ENCODE assay signal across 19 cellular contexts in the genomic region with DNA sequence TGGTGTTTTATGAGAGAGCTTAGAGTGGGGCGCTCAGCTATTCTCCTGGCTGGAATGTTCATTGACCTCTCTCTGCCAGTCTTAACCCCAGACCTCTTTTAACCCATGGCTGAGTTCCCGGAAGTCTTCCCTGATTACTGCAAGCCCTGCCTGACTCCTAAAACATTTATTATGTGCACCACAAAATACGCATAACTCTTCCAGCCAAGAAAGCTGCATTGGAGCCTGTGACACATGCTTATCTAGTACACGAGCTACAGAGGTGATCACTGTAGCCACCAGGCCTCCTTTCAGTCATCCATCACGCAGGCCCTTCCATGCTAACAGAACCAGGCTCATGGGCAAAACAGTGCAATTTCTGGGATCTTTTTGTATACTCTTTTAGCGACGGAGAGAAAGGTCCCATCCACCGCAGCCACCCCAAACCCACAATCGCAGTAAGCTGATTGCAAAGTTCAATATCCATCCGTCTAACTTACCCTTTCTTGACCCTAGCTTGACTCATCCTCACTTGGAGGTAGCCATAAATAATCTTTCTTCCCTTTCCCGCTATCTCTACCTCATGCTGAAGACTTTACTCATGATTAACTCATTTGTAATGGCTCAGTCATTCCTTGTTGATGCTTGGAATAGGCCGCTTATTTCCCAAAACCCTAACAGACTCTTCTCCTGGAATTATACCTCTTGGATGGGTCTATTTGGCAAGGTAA.
A peak's percentile ranks its signal among the peaks of the same experiment; 100 is the strongest.
DNase-seq lines count a peak whose midpoint lies in the region; ATAC-seq, FAIRE-seq and TF ChIP-seq lines count a peak whose summit lies in the region.
"Had no signal": no experiment of that assay in that cellular context is flagged by ENCODE, and none has a peak within 500 bp of the region (broad histone marks: within the 10 kb centered on the region; RNA-seq: fewer than 3 reads in every experiment).

No MANE protein-coding gene starts in this region.

- H3K9me3 ChIP-seq in A549 (no peaks in the 10 kb centered on the region), astrocyte (ENCODE audit: insufficient read depth, low read depth, low read length) (no peaks in the 10 kb centered on the region), transverse colon (no peaks in the 10 kb centered on the region)
- H3K9me3 ChIP-seq: BE2C, HAP-1 had no signal

- no peak overlapping the region for H3K27ac Mint-ChIP-seq in astrocyte (ENCODE audit: unreplicated experiment)
- H3K27ac Mint-ChIP-seq in neural crest cell (ENCODE audit: unreplicated experiment), result peak overlapping the region; percentile 76
- H3K27ac Mint-ChIP-seq: CD4-positive, alpha-beta memory T cell had no signal

- no peaks in the 10 kb centered on the region for H4K20me1 ChIP-seq in astrocyte (ENCODE audit: insufficient read depth, low read length)

- intact Hi-C loops in transverse colon (cut with DNase I; ENCODE audit: low total_unique reads), result no loop called here

- no peak overlapping the region for H3K4me2 ChIP-seq in A549
- no peak overlapping the region for H3K4me2 ChIP-seq in astrocyte (ENCODE audit: low read length)

- H2AFZ ChIP-seq in astrocyte (ENCODE audit: low read depth, low read length), result no peak overlapping the region

- 58% methylated on average over 12 of the region's 12 CpGs for WGBS in A549 (ENCODE audit: missing lambda C conversion rate)
- WGBS in transverse colon (ENCODE audit: low coverage in 1 of 2), 2 donors, result 61 to 78% methylated on average over 4 to 12 of the region's 12 CpGs

- H3K4me1 Mint-ChIP-seq in astrocyte (ENCODE audit: low read depth, unreplicated experiment) (no peaks in the 10 kb centered on the region), neural crest cell (peaks cover 19% of the 10 kb centered on the region)
- H3K4me1 Mint-ChIP-seq: CD4-positive, alpha-beta memory T cell had no signal

- H3K27me3 ChIP-seq in astrocyte (ENCODE audit: insufficient read depth, low read length), result no peaks in the 10 kb centered on the region
- H3K27me3 ChIP-seq in transverse colon, result no peaks in the 10 kb centered on the region
- H3K27me3 ChIP-seq: BE2C had no signal

- H3K79me2 ChIP-seq in astrocyte (ENCODE audit: insufficient read depth, low read length), result no peaks in the 10 kb centered on the region

- in situ Hi-C loops in transverse colon (cut with MboI; ENCODE audit: low pct_ligation_motif_present in 1 of 4, low pct_unique_long_range_greater_than_20kb in 1 of 4, low sequenced_read_pairs in 3 of 4), result no loop called here

- H3K36me3 Mint-ChIP-seq in astrocyte (ENCODE audit: low read depth, unreplicated experiment) (no peaks in the 10 kb centered on the region), neural crest cell (ENCODE audit: low read depth) (no peaks in the 10 kb centered on the region)

- H3K4me3 Mint-ChIP-seq in astrocyte (ENCODE audit: unreplicated experiment) (no peak overlapping the region), neural crest cell (no peak overlapping the region)
- H3K4me3 Mint-ChIP-seq: CD4-positive, alpha-beta memory T cell had no signal

- TF ChIP-seq POLR2A in A549 (IDR thresholded peaks at IDR 0.05; ENCODE audit: low read length), result no peak
- no peak for TF ChIP-seq POLR2A in transverse colon (IDR thresholded peaks at IDR 0.05)

- H3K4me1 ChIP-seq in A549 (0 out of 3 replicates have a peak, but pooled peaks cover 8% of the 10 kb centered on the region), astrocyte (ENCODE audit: insufficient read depth, low read length) (no peaks in the 10 kb centered on the region), transverse colon (no peaks in the 10 kb centered on the region)
- H3K4me1 ChIP-seq: HAP-1 had no signal

- no peaks in the 10 kb centered on the region for H3K27me3 Mint-ChIP-seq in astrocyte (ENCODE audit: low read depth, unreplicated experiment)
- no peaks in the 10 kb centered on the region for H3K27me3 Mint-ChIP-seq in neural crest cell (ENCODE audit: low read depth)
- H3K27me3 Mint-ChIP-seq: CD4-positive, alpha-beta memory T cell had no signal

- no peak for FAIRE-seq in A549 (lab: Jason Lieb, UNC)
- FAIRE-seq in astrocyte (lab: Jason Lieb, UNC), result peak; percentile 72
- FAIRE-seq: A204.1, D721Med, GM12892, GM19239 had no signal

- no peak for TF ChIP-seq RAD21 in A549 (conservative IDR thresholded peaks at IDR 0.05 in 1 of 2, IDR thresholded peaks at IDR 0.05 in 1 of 2)

- H3K9me3 Mint-ChIP-seq in astrocyte (ENCODE audit: unreplicated experiment) (peaks cover 13% of the 10 kb centered on the region), neural crest cell (no peaks in the 10 kb centered on the region)

- H3K9ac ChIP-seq in astrocyte (ENCODE audit: low read length), result no peak overlapping the region

- TF ChIP-seq CTCF in A549 (IDR thresholded peaks at IDR 0.05), result no peak
- TF ChIP-seq CTCF in astrocyte (IDR thresholded peaks at IDR 0.05; ENCODE audit: insufficient read depth, low read depth, low read length), result no peak
- TF ChIP-seq CTCF in neural crest cell (conservative IDR thresholded peaks at IDR 0.05), result no peak
- no peak for TF ChIP-seq CTCF in transverse colon (IDR thresholded peaks at IDR 0.05)

- H3K36me3 ChIP-seq in astrocyte (ENCODE audit: insufficient read depth, low read length) (no peaks in the 10 kb centered on the region), transverse colon (no peaks in the 10 kb centered on the region)
- H3K36me3 ChIP-seq: BE2C, HAP-1 had no signal

- peak; percentile 39 to 41; a peak in 2 of 6 replicates for ATAC-seq in A549

- CTCF ChIA-PET in A549 (lab: Yijun Ruan, JAX), result no interaction called here

- POLR2A ChIA-PET in A549 (lab: Yijun Ruan, JAX), result no interaction called here

- H3K27ac ChIP-seq in A549 (no peak overlapping the region), astrocyte (ENCODE audit: low read depth, low read length) (no peak overlapping the region), transverse colon (no peak overlapping the region)
- H3K27ac ChIP-seq: C4-2B had no signal

- DNase-seq in A549 (ENCODE audit: low read depth in 1 of 2, low spot score in 1 of 2) (no peak), M059J (ENCODE audit: low read depth) (peak; percentile 86), astrocyte (ENCODE audit: low read depth) (peak; percentile 72), neural crest cell (ENCODE audit: low read depth, low spot score) (no peak), NCI-H1694 (lab: John Stamatoyannopoulos, UW) (no peak), transverse colon (no peak), DMS79 treated with DMSO at 0.1 percent for 48 hours (lab: John Stamatoyannopoulos, UW) (no peak)
- DNase-seq: BE2C; CD4-positive, alpha-beta memory T cell; DMS153; DND-41; GDM1; GOT3 had no signal

- H3K4me3 ChIP-seq in A549, result no peak overlapping the region
- no peak overlapping the region for H3K4me3 ChIP-seq in astrocyte (ENCODE audit: insufficient read depth, low read depth, low read length)
- no peak overlapping the region for H3K4me3 ChIP-seq in transverse colon
- H3K4me3 ChIP-seq: HAP-1 had no signal

- no peak for TF ChIP-seq EP300 in A549 (IDR thresholded peaks at IDR 0.05)
- TF ChIP-seq EP300 in transverse colon (IDR thresholded peaks at IDR 0.05; ENCODE audit: low read depth), result no peak

TF ChIP-seq in A549, 52 proteins besides CTCF, POLR2A, EP300 and RAD21:
- TF ChIP-seq KDM5A (IDR thresholded peaks at IDR 0.05), result no peak
- no peak for TF ChIP-seq TP53 (CRISPR knock-in tag; IDR thresholded peaks at IDR 0.05)

Comparison
In these comparisons a context has a peak if more than half of its experiments do, and no peak if none do; other contexts are left out.
1. DNase-seq: peak in M059J (single experiment) and astrocyte (single experiment); none in A549 (0 of 2), neural crest cell (single experiment), NCI-H1694 (single experiment), transverse colon (single experiment) and DMS79 treated with DMSO at 0.1 percent for 48 hours (single experiment).